ENCODE assay signal across 36 cellular contexts in genomic region chr4:3512279-3512678, GRCh38. TPM values are rescaled to one million over a fixed set of nuclear protein-coding genes. Genes with fewer than 3 reads are reported as not detected.
"Had no signal": no experiment of that assay in that cellular context is flagged by ENCODE, and none has a peak within 500 bp of the region (broad histone marks: within the 10 kb centered on the region; RNA-seq: fewer than 3 reads in every experiment).

No MANE protein-coding gene starts in this region.

- H3K27me3 Mint-ChIP-seq: activated B cell treated with CpG ODN at 0.5 μM for 24 hours; activated CD4-positive, alpha-beta memory T cell treated with anti-CD3 and anti-CD28 coated beads for 36 hours; activated naive CD4-positive, alpha-beta T cell treated with anti-CD3 and anti-CD28 coated beads, Interleukin-2, amount 10 ng/mL, durations not matched to agents 7 days and 5 days; activated naive CD8-positive, alpha-beta T cell; activated naive CD8-positive, alpha-beta T cell treated with anti-CD3 and anti-CD28 coated beads, Interleukin-2, amount 50 U/mL, for 24 hours; IgD-negative memory B cell had no signal

- H3K4me3 ChIP-seq: Peyer's patch had no signal

- H3K4me1 Mint-ChIP-seq: activated B cell treated with CpG ODN at 0.5 μM for 24 hours; activated naive CD8-positive, alpha-beta T cell treated with anti-CD3 and anti-CD28 coated beads, Interleukin-2, amount 50 U/mL, for 24 hours had no signal

- H3K4me1 ChIP-seq: Peyer's patch had no signal

- DNase-seq: activated B cell treated with CpG ODN at 0.5 μM for 24 hours; activated CD4-positive, alpha-beta memory T cell treated with anti-CD3 and anti-CD28 coated beads for 36 hours; activated CD4-positive, alpha-beta T cell treated with anti-CD3 and anti-CD28 coated beads for 4 hours; activated CD4-positive, alpha-beta T cell treated with anti-CD3 and anti-CD28 coated beads, Interleukin-2, amount 50 U/mL, for 1 hour; activated CD4-positive, CD25-positive, alpha-beta regulatory T cell treated with anti-CD3 and anti-CD28 coated beads, Interleukin-2, amount 50 U/mL, for 72 hours; activated CD8-positive, alpha-beta memory T cell treated with anti-CD3 and anti-CD28 coated beads, Interleukin-2, amount 50 U/mL, for 4 hours; activated effector memory CD4-positive, alpha-beta T cell treated with Interleukin-2 at 50 U/mL for 16 hours; activated naive CD4-positive, alpha-beta T cell treated with anti-CD3 and anti-CD28 coated beads, Interleukin-2, amount 10 ng/mL, durations not matched to agents 7 days and 5 days; activated naive CD8-positive, alpha-beta T cell treated with anti-CD3 and anti-CD28 coated beads, Interleukin-2, amount 50 U/mL, for 24 hours; activated T-cell treated with anti-CD3 and anti-CD28 coated beads for 4 hours; activated T-cell treated with anti-CD3 and anti-CD28 coated beads, Interleukin-2, amount 50 U/mL, for 4 hours; anterior cingulate cortex; brain microvascular endothelial cell; Karpas-422; KBM-7; NCI-H1105; NCI-H1436; NCI-H1694; NCI-H1930; NCI-H2081 treated with DMSO at 0.1 percent for 48 hours; NCI-H345; NCI-H510A; NCI-H526; NCI-H748 treated with DMSO at 0.1 percent for 48 hours; NK-92 treated with Interleukin-12 subunit alpha and Interleukin-12 subunit beta, amount 100 ng/mL, for 24 hours; PC-3; Peyer's patch; RPMI8226; SW 1271; T-helper 1 cell; T-helper 2 cell; T-helper 9 cell had no signal

- ATAC-seq: activated naive CD8-positive, alpha-beta T cell treated with anti-CD3 and anti-CD28 coated beads, Interleukin-2, amount 50 U/mL, for 24 hours; activated T-cell treated with anti-CD3 and anti-CD28 coated beads, Interleukin-2, amount 50 U/mL, for 4 hours; PC-3 had no signal

- H3K27me3 ChIP-seq: brain microvascular endothelial cell, Peyer's patch had no signal

- H3K9me3 Mint-ChIP-seq: activated B cell treated with CpG ODN at 0.5 μM for 24 hours; activated CD4-positive, alpha-beta memory T cell treated with anti-CD3 and anti-CD28 coated beads for 36 hours; activated naive CD4-positive, alpha-beta T cell treated with anti-CD3 and anti-CD28 coated beads, Interleukin-2, amount 10 ng/mL, durations not matched to agents 7 days and 5 days; activated naive CD8-positive, alpha-beta T cell treated with anti-CD3 and anti-CD28 coated beads, Interleukin-2, amount 50 U/mL, for 24 hours; activated T-cell treated with anti-CD3 and anti-CD28 coated beads, Interleukin-2, amount 50 U/mL, for 4 hours; IgD-negative memory B cell had no signal

- H3K27ac Mint-ChIP-seq: activated B cell treated with CpG ODN at 0.5 μM for 24 hours; activated CD4-positive, alpha-beta memory T cell treated with anti-CD3 and anti-CD28 coated beads for 36 hours; activated naive CD4-positive, alpha-beta T cell treated with anti-CD3 and anti-CD28 coated beads, Interleukin-2, amount 10 ng/mL, durations not matched to agents 7 days and 5 days; activated naive CD8-positive, alpha-beta T cell; activated naive CD8-positive, alpha-beta T cell treated with anti-CD3 and anti-CD28 coated beads, Interleukin-2, amount 50 U/mL, for 24 hours; activated T-helper 1 cell treated with anti-CD3 and anti-CD28 coated beads, Interleukin-12 subunit alpha, Interleukin-12 subunit beta, Interleukin-2, Interleukin-4 antibody, amounts not matched to agents 30 ng/mL and 10 ng/mL and 1 ng/mL, durations not matched to agents 14 hours and 24 hours and 36 hours; IgD-negative memory B cell had no signal

- H3K9me3 ChIP-seq: Peyer's patch had no signal

- H3K4me3 Mint-ChIP-seq: activated B cell treated with CpG ODN at 0.5 μM for 24 hours; activated CD4-positive, alpha-beta memory T cell treated with anti-CD3 and anti-CD28 coated beads for 36 hours; activated naive CD4-positive, alpha-beta T cell treated with anti-CD3 and anti-CD28 coated beads, Interleukin-2, amount 10 ng/mL, durations not matched to agents 7 days and 5 days; activated naive CD8-positive, alpha-beta T cell; activated naive CD8-positive, alpha-beta T cell treated with anti-CD3 and anti-CD28 coated beads, Interleukin-2, amount 50 U/mL, for 24 hours; activated T-cell treated with anti-CD3 and anti-CD28 coated beads, Interleukin-2, amount 50 U/mL, for 4 hours; activated T-helper 1 cell treated with anti-CD3 and anti-CD28 coated beads, Interleukin-12 subunit alpha, Interleukin-12 subunit beta, Interleukin-2, Interleukin-4 antibody, amounts not matched to agents 30 ng/mL and 10 ng/mL and 1 ng/mL, durations not matched to agents 14 hours and 24 hours and 36 hours had no signal

- H3K27ac ChIP-seq: brain microvascular endothelial cell, Peyer's patch, VCaP had no signal

RNA-seq across cellular contexts. Expression of gene DOK7, which starts 49.2 kb away (rescaled TPM):
- total RNA-seq: activated CD4-positive, alpha-beta memory T cell treated with anti-CD3 and anti-CD28 coated beads for 36 hours; activated T-cell treated with anti-CD3 and anti-CD28 coated beads, Interleukin-2, amount 50 U/mL, for 4 hours; activated T-helper 1 cell treated with anti-CD3 and anti-CD28 coated beads, Interleukin-12 subunit alpha, Interleukin-12 subunit beta, Interleukin-2, Interleukin-4 antibody, amounts not matched to agents 30 ng/mL and 10 ng/mL and 1 ng/mL, durations not matched to agents 14 hours and 24 hours and 36 hours had no signal
